In the genomic region with DNA sequence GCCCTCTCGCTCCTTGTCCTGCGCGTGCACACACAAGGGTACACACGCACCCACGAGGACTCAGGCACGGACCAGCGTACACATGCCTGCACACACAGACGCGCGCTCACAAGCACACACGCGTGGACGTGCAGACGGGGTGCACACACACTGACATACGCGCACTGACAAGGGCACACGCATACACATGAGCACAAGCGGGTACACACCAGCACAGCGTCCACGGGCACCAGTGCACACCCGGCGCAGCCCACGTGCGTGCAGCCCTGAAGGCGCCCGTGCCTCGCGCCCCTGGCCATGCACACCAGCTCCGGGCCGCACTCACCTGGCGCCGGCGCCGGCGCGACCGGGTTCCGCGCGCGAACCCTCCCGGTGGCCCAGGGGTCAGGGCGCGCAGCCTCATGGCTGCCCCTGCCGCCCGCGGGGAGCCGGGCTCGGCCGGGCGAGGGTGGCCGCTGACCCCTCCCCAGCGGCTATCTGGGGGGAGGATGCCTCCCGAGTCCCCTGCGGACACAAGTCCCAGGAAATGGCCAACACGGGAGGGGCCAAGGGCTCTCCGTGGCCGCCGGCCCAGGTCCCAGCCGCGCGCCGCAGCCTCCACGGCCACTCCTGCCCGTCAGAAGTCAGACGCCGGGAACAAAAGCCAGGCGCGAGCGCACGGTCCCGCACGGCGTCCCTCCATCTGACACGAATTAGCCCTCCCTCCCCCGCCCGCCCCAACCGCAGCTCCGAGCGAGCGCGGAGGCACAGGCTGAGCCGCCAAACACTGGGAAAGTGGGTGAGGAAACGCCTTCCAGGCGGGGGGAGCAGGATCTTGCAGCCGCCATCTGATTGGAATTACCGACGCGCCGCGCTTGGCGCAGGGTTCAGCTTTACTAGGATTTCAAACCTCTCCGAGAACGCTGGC, we compare ENCODE assay signal across 1 cellular context.
TF ChIP-seq lines count a peak whose summit lies in the region.

No MANE protein-coding gene starts in this region.

TF ChIP-seq in HepG2, 621 proteins besides CTCF, POLR2A, EP300 and RAD21 (continued from another document):
- TF ChIP-seq, protein P1, sequence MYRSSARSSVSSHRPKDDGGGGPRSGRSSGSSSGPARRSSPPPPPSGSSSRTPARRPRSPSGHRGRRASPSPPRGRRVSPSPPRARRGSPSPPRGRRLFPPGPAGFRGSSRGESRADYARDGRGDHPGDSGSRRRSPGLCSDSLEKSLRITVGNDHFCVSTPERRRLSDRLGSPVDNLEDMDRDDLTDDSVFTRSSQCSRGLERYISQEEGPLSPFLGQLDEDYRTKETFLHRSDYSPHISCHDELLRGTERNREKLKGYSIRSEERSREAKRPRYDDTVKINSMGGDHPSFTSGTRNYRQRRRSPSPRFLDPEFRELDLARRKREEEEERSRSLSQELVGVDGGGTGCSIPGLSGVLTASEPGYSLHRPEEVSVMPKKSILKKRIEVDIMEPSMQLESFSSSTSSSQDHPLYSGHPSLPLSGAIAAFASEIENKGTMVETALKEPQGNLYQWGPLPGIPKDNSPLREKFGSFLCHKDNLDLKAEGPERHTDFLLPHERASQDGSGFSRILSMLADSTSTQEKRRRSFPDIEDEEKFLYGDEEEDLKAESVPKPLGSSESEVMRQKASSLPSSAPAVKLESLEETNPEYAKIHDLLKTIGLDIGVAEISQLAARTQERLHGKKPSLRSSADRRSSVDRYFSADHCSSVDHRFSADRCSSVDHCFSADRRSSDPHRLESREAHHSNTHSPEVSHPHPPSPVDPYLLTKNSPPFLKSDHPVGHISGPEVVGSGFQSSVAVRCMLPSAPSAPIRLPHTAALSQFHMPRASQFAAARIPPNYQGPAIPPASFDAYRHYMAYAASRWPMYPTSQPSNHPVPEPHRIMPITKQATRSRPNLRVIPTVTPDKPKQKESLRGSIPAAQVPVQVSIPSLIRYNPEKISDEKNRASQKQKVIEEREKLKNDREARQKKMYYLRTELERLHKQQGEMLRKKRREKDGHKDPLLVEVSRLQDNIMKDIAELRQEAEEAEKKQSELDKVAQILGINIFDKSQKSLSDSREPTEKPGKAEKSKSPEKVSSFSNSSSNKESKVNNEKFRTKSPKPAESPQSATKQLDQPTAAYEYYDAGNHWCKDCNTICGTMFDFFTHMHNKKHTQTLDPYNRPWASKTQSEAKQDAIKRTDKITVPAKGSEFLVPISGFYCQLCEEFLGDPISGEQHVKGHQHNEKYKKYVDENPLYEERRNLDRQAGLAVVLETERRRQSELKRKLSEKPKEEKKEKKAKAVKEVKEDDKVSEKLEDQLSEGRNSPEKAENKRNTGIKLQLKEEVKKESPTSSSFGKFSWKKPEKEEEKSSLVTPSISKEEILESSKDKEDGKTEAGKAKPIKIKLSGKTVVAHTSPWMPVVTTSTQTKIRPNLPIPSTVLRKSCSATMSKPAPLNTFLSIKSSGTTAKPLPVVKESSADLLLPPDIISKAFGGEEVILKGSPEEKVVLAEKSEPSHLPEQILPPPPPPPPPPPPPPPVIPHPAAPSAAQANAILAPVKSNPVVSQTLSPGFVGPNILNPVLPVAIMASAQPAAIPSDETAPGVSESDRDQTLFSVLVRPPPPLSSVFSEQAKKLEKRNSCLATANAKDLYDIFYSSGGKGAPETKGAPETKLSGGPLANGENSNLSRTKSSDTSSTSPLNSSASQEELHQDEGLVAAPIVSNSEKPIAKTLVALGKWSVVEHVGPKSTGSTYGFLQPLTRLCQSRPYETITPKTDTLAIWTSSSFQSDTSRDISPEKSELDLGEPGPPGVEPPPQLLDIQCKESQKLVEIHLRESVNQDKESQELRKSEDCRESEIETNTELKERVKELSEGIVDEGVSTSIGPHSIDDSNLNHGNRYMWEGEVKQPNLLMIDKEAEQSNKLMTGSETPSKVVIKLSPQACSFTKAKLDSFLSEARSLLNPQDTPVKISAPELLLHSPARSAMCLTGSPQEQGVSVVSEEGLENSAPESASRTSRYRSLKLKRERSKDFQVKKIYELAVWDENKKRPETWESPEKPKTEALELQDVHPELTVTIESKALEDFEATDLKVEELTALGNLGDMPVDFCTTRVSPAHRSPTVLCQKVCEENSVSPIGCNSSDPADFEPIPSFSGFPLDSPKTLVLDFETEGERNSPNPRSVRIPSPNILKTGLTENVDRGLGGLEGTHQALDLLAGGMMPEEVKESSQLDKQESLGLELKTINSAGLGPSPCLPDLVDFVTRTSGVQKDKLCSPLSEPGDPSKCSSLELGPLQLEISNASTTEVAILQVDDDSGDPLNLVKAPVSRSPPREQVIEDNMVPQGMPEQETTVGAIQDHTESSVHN (CRISPR knock-in tag; IDR thresholded peaks at IDR 0.05) = no peak
- TF ChIP-seq, protein P2, sequence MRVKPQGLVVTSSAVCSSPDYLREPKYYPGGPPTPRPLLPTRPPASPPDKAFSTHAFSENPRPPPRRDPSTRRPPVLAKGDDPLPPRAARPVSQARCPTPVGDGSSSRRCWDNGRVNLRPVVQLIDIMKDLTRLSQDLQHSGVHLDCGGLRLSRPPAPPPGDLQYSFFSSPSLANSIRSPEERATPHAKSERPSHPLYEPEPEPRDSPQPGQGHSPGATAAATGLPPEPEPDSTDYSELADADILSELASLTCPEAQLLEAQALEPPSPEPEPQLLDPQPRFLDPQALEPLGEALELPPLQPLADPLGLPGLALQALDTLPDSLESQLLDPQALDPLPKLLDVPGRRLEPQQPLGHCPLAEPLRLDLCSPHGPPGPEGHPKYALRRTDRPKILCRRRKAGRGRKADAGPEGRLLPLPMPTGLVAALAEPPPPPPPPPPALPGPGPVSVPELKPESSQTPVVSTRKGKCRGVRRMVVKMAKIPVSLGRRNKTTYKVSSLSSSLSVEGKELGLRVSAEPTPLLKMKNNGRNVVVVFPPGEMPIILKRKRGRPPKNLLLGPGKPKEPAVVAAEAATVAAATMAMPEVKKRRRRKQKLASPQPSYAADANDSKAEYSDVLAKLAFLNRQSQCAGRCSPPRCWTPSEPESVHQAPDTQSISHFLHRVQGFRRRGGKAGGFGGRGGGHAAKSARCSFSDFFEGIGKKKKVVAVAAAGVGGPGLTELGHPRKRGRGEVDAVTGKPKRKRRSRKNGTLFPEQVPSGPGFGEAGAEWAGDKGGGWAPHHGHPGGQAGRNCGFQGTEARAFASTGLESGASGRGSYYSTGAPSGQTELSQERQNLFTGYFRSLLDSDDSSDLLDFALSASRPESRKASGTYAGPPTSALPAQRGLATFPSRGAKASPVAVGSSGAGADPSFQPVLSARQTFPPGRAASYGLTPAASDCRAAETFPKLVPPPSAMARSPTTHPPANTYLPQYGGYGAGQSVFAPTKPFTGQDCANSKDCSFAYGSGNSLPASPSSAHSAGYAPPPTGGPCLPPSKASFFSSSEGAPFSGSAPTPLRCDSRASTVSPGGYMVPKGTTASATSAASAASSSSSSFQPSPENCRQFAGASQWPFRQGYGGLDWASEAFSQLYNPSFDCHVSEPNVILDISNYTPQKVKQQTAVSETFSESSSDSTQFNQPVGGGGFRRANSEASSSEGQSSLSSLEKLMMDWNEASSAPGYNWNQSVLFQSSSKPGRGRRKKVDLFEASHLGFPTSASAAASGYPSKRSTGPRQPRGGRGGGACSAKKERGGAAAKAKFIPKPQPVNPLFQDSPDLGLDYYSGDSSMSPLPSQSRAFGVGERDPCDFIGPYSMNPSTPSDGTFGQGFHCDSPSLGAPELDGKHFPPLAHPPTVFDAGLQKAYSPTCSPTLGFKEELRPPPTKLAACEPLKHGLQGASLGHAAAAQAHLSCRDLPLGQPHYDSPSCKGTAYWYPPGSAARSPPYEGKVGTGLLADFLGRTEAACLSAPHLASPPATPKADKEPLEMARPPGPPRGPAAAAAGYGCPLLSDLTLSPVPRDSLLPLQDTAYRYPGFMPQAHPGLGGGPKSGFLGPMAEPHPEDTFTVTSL (CRISPR knock-in tag; IDR thresholded peaks at IDR 0.05; ENCODE audit: borderline replicate concordance) = no peak
- TF ChIP-seq ZNF549 (CRISPR knock-in tag; IDR thresholded peaks at IDR 0.05) (no peak), ZNF446 (CRISPR knock-in tag; IDR thresholded peaks at IDR 0.05) (no peak), ZNF225 (CRISPR knock-in tag; IDR thresholded peaks at IDR 0.05) (no peak), POGZ (CRISPR knock-in tag; IDR thresholded peaks at IDR 0.05) (no peak), ARNT (IDR thresholded peaks at IDR 0.05) (no peak), ZBTB7B (CRISPR knock-in tag; IDR thresholded peaks at IDR 0.05) (no peak), SP4 (CRISPR knock-in tag; IDR thresholded peaks at IDR 0.05) (no peak), YY1 (IDR thresholded peaks at IDR 0.05; ENCODE audit: insufficient read depth, insufficient replicate concordance, low read depth, low read length) (no peak), HNRNPL (IDR thresholded peaks at IDR 0.05; ENCODE audit: low read depth, low read length) (0 out of 2 replicates have a peak, but pooled peaks have one; percentile 39), ZBTB1 (CRISPR knock-in tag; IDR thresholded peaks at IDR 0.05; ENCODE audit: borderline replicate concordance) (no peak), ERF (CRISPR knock-in tag; IDR thresholded peaks at IDR 0.05) (no peak), ZNF335 (CRISPR knock-in tag; IDR thresholded peaks at IDR 0.05) (no peak)
- TF ChIP-seq, protein P3, sequence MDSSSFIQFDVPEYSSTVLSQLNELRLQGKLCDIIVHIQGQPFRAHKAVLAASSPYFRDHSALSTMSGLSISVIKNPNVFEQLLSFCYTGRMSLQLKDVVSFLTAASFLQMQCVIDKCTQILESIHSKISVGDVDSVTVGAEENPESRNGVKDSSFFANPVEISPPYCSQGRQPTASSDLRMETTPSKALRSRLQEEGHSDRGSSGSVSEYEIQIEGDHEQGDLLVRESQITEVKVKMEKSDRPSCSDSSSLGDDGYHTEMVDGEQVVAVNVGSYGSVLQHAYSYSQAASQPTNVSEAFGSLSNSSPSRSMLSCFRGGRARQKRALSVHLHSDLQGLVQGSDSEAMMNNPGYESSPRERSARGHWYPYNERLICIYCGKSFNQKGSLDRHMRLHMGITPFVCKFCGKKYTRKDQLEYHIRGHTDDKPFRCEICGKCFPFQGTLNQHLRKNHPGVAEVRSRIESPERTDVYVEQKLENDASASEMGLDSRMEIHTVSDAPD (CRISPR knock-in tag; IDR thresholded peaks at IDR 0.05) = no peak
- TF ChIP-seq, protein P4, sequence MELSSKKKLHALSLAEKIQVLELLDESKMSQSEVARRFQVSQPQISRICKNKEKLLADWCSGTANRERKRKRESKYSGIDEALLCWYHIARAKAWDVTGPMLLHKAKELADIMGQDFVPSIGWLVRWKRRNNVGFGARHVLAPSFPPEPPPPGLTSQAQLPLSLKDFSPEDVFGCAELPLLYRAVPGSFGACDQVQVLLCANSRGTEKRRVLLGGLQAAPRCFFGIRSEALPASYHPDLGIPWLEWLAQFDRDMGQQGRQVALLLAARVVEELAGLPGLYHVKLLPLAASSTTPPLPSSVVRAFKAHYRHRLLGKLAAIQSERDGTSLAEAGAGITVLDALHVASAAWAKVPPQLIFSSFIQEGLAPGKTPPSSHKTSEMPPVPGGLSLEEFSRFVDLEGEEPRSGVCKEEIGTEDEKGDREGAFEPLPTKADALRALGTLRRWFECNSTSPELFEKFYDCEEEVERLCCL (CRISPR knock-in tag; IDR thresholded peaks at IDR 0.05; ENCODE audit: borderline replicate concordance) = no peak
- TF ChIP-seq, protein P5, sequence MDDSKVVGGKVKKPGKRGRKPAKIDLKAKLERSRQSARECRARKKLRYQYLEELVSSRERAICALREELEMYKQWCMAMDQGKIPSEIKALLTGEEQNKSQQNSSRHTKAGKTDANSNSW (CRISPR knock-in tag; IDR thresholded peaks at IDR 0.05; ENCODE audit: borderline replicate concordance) = no peak
- TF ChIP-seq, protein P6, sequence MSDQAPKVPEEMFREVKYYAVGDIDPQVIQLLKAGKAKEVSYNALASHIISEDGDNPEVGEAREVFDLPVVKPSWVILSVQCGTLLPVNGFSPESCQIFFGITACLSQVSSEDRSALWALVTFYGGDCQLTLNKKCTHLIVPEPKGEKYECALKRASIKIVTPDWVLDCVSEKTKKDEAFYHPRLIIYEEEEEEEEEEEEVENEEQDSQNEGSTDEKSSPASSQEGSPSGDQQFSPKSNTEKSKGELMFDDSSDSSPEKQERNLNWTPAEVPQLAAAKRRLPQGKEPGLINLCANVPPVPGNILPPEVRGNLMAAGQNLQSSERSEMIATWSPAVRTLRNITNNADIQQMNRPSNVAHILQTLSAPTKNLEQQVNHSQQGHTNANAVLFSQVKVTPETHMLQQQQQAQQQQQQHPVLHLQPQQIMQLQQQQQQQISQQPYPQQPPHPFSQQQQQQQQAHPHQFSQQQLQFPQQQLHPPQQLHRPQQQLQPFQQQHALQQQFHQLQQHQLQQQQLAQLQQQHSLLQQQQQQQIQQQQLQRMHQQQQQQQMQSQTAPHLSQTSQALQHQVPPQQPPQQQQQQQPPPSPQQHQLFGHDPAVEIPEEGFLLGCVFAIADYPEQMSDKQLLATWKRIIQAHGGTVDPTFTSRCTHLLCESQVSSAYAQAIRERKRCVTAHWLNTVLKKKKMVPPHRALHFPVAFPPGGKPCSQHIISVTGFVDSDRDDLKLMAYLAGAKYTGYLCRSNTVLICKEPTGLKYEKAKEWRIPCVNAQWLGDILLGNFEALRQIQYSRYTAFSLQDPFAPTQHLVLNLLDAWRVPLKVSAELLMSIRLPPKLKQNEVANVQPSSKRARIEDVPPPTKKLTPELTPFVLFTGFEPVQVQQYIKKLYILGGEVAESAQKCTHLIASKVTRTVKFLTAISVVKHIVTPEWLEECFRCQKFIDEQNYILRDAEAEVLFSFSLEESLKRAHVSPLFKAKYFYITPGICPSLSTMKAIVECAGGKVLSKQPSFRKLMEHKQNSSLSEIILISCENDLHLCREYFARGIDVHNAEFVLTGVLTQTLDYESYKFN (CRISPR knock-in tag; conservative IDR thresholded peaks at IDR 0.05) = no peak
- TF ChIP-seq, protein P7, sequence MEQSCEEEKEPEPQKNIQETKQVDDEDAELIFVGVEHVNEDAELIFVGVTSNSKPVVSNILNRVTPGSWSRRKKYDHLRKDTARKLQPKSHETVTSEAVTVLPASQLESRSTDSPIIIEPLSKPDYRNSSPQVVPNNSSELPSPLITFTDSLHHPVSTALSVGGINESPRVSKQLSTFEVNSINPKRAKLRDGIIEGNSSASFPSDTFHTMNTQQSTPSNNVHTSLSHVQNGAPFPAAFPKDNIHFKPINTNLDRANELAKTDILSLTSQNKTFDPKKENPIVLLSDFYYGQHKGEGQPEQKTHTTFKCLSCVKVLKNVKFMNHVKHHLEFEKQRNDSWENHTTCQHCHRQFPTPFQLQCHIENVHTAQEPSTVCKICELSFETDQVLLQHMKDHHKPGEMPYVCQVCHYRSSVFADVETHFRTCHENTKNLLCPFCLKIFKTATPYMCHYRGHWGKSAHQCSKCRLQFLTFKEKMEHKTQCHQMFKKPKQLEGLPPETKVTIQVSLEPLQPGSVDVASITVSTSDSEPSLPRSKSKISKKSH (CRISPR knock-in tag; IDR thresholded peaks at IDR 0.05; ENCODE audit: borderline replicate concordance) = 0 out of 2 replicates have a peak, but pooled peaks have one; percentile 26
- TF ChIP-seq, protein P8, sequence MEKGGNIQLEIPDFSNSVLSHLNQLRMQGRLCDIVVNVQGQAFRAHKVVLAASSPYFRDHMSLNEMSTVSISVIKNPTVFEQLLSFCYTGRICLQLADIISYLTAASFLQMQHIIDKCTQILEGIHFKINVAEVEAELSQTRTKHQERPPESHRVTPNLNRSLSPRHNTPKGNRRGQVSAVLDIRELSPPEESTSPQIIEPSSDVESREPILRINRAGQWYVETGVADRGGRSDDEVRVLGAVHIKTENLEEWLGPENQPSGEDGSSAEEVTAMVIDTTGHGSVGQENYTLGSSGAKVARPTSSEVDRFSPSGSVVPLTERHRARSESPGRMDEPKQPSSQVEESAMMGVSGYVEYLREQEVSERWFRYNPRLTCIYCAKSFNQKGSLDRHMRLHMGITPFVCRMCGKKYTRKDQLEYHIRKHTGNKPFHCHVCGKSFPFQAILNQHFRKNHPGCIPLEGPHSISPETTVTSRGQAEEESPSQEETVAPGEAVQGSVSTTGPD (CRISPR knock-in tag; IDR thresholded peaks at IDR 0.05) = no peak
- TF ChIP-seq, protein P9, sequence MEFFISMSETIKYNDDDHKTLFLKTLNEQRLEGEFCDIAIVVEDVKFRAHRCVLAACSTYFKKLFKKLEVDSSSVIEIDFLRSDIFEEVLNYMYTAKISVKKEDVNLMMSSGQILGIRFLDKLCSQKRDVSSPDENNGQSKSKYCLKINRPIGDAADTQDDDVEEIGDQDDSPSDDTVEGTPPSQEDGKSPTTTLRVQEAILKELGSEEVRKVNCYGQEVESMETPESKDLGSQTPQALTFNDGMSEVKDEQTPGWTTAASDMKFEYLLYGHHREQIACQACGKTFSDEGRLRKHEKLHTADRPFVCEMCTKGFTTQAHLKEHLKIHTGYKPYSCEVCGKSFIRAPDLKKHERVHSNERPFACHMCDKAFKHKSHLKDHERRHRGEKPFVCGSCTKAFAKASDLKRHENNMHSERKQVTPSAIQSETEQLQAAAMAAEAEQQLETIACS (CRISPR knock-in tag; IDR thresholded peaks at IDR 0.05) = no peak
